ENCODE assay signal across 32 cellular contexts in genomic region chr4:87875187-87875586, GRCh38. TPM values are rescaled to one million over a fixed set of nuclear protein-coding genes. Genes with fewer than 3 reads are reported as not detected.
"Had no signal": no experiment of that assay in that cellular context is flagged by ENCODE, and none has a peak within 500 bp of the region (broad histone marks: within the 10 kb centered on the region; RNA-seq: fewer than 3 reads in every experiment).

No MANE protein-coding gene starts in this region.

- H3K4me1 ChIP-seq: Peyer's patch had no signal

- H3K36me3 ChIP-seq: brain microvascular endothelial cell, MG63, Peyer's patch had no signal

- H3K4me3 Mint-ChIP-seq: activated CD4-positive, alpha-beta T cell treated with anti-CD3 and anti-CD28 coated beads for 36 hours; activated CD4-positive, alpha-beta T cell treated with anti-CD3 and anti-CD28 coated beads, Interleukin-2, amount 10 ng/mL, durations not matched to agents 7 days and 5 days; activated CD8-positive, alpha-beta T cell treated with anti-CD3 and anti-CD28 coated beads, Interleukin-2, amount 10 ng/mL, durations not matched to agents 7 days and 5 days; activated naive CD4-positive, alpha-beta T cell treated with anti-CD3 and anti-CD28 coated beads, Interleukin-2, amount 10 ng/mL, durations not matched to agents 7 days and 5 days; activated naive CD8-positive, alpha-beta T cell; activated naive CD8-positive, alpha-beta T cell treated with anti-CD3 and anti-CD28 coated beads, Interleukin-2, amount 50 U/mL, for 24 hours; activated T-cell treated with anti-CD3 and anti-CD28 coated beads, Interleukin-2, amount 50 U/mL, for 24 hours; T-helper 2 cell treated with Interferon-gamma antibody and Interleukin-4, amounts not matched to agents 5 μg/mL and 100 μg/mL, for 36 hours; WTC11 had no signal

- DNase-seq: activated CD4-positive, alpha-beta T cell treated with anti-CD3 and anti-CD28 coated beads for 36 hours; activated CD4-positive, alpha-beta T cell treated with anti-CD3 and anti-CD28 coated beads, Interleukin-2, amount 10 ng/mL, durations not matched to agents 7 days and 5 days; activated CD4-positive, alpha-beta T cell treated with anti-CD3 and anti-CD28 coated beads, Interleukin-2, amount 50 U/mL, for 48 hours; activated CD8-positive, alpha-beta T cell treated with anti-CD3 and anti-CD28 coated beads, Interleukin-2, amount 10 ng/mL, durations not matched to agents 7 days and 5 days; activated gamma-delta T cell; activated naive CD4-positive, alpha-beta T cell treated with anti-CD3 and anti-CD28 coated beads, Interleukin-2, amount 10 ng/mL, durations not matched to agents 7 days and 5 days; activated naive CD8-positive, alpha-beta T cell treated with anti-CD3 and anti-CD28 coated beads, Interleukin-2, amount 50 U/mL, for 24 hours; activated T-cell treated with anti-CD3 and anti-CD28 coated beads, Interleukin-2, amount 50 U/mL, for 24 hours; anterior cingulate cortex; brain microvascular endothelial cell; central memory CD4-positive, alpha-beta T cell; Karpas-422; KBM-7; MG63; NCI-H1092 treated with DMSO at 0.1 percent for 48 hours; NCI-H1417; NCI-H146; NCI-H187; NCI-H2081; NCI-H345; NCI-H524 treated with DMSO at 0.1 percent for 48 hours; PC-3; Peyer's patch; Right ventricle myocardium superior had no signal

- H3K9me3 Mint-ChIP-seq: activated CD4-positive, alpha-beta T cell treated with anti-CD3 and anti-CD28 coated beads, Interleukin-2, amount 10 ng/mL, durations not matched to agents 7 days and 5 days; activated naive CD4-positive, alpha-beta T cell treated with anti-CD3 and anti-CD28 coated beads, Interleukin-2, amount 10 ng/mL, durations not matched to agents 7 days and 5 days; activated naive CD8-positive, alpha-beta T cell treated with anti-CD3 and anti-CD28 coated beads, Interleukin-2, amount 50 U/mL, for 24 hours; activated T-cell treated with anti-CD3 and anti-CD28 coated beads, Interleukin-2, amount 50 U/mL, for 24 hours; activated T-helper 2 cell treated with anti-CD3 and anti-CD28 coated beads, Interferon-gamma antibody, Interleukin-2, Interleukin-4, amounts not matched to agents 10 μg/mL and 5 μg/mL and 100 μg/mL, durations not matched to agents 14 hours and 24 hours and 36 hours; T-helper 2 cell treated with Interferon-gamma antibody and Interleukin-4, amounts not matched to agents 5 μg/mL and 100 μg/mL, for 36 hours had no signal

- ATAC-seq: activated CD4-positive, alpha-beta T cell treated with anti-CD3 and anti-CD28 coated beads for 36 hours; activated CD4-positive, CD25-positive, alpha-beta regulatory T cell treated with anti-CD3 and anti-CD28 coated beads, Interleukin-2, amount 50 U/mL, for 24 hours; activated CD8-positive, alpha-beta T cell treated with anti-CD3 and anti-CD28 coated beads, Interleukin-2, amount 10 ng/mL, durations not matched to agents 7 days and 5 days; activated naive CD8-positive, alpha-beta T cell treated with anti-CD3 and anti-CD28 coated beads, Interleukin-2, amount 50 U/mL, for 24 hours; PC-3; WTC11 had no signal

- H3K27ac ChIP-seq: brain microvascular endothelial cell, Peyer's patch had no signal

- H3K4me3 ChIP-seq: MG63, Peyer's patch had no signal

- H3K36me3 Mint-ChIP-seq: activated naive CD4-positive, alpha-beta T cell treated with anti-CD3 and anti-CD28 coated beads, Interleukin-2, amount 10 ng/mL, durations not matched to agents 7 days and 5 days; activated naive CD8-positive, alpha-beta T cell; WTC11 had no signal

- H3K27ac Mint-ChIP-seq: activated CD4-positive, alpha-beta T cell treated with anti-CD3 and anti-CD28 coated beads for 36 hours; activated CD4-positive, alpha-beta T cell treated with anti-CD3 and anti-CD28 coated beads, Interleukin-2, amount 10 ng/mL, durations not matched to agents 7 days and 5 days; activated CD8-positive, alpha-beta T cell treated with anti-CD3 and anti-CD28 coated beads, Interleukin-2, amount 10 ng/mL, durations not matched to agents 7 days and 5 days; activated naive CD4-positive, alpha-beta T cell treated with anti-CD3 and anti-CD28 coated beads, Interleukin-2, amount 10 ng/mL, durations not matched to agents 7 days and 5 days; activated naive CD8-positive, alpha-beta T cell; activated naive CD8-positive, alpha-beta T cell treated with anti-CD3 and anti-CD28 coated beads, Interleukin-2, amount 50 U/mL, for 24 hours; activated T-cell treated with anti-CD3 and anti-CD28 coated beads, Interleukin-2, amount 50 U/mL, for 24 hours; activated T-helper 2 cell treated with anti-CD3 and anti-CD28 coated beads, Interferon-gamma antibody, Interleukin-2, Interleukin-4, amounts not matched to agents 10 μg/mL and 5 μg/mL and 100 μg/mL, durations not matched to agents 14 hours and 24 hours and 36 hours; T-helper 2 cell treated with Interferon-gamma antibody and Interleukin-4, amounts not matched to agents 5 μg/mL and 100 μg/mL, for 36 hours; WTC11 had no signal

- H3K4me1 Mint-ChIP-seq: activated CD4-positive, alpha-beta T cell treated with anti-CD3 and anti-CD28 coated beads for 36 hours; activated CD4-positive, alpha-beta T cell treated with anti-CD3 and anti-CD28 coated beads, Interleukin-2, amount 10 ng/mL, durations not matched to agents 7 days and 5 days; activated naive CD4-positive, alpha-beta T cell treated with anti-CD3 and anti-CD28 coated beads, Interleukin-2, amount 10 ng/mL, durations not matched to agents 7 days and 5 days; activated naive CD8-positive, alpha-beta T cell treated with anti-CD3 and anti-CD28 coated beads, Interleukin-2, amount 50 U/mL, for 24 hours had no signal

- H3K27me3 ChIP-seq: brain microvascular endothelial cell, MG63, Peyer's patch had no signal

- H3K9me3 ChIP-seq: MG63, Peyer's patch had no signal

RNA-seq across cellular contexts. Expression of gene MEPE, which starts 42.4 kb away (rescaled TPM):
- total RNA-seq: activated CD4-positive, alpha-beta T cell treated with anti-CD3 and anti-CD28 coated beads for 36 hours; activated CD4-positive, alpha-beta T cell treated with anti-CD3 and anti-CD28 coated beads, Interleukin-2, amount 10 ng/mL, durations not matched to agents 7 days and 5 days; activated CD8-positive, alpha-beta T cell treated with anti-CD3 and anti-CD28 coated beads, Interleukin-2, amount 10 ng/mL, durations not matched to agents 7 days and 5 days; activated T-helper 2 cell treated with anti-CD3 and anti-CD28 coated beads, Interferon-gamma antibody, Interleukin-2, Interleukin-4, amounts not matched to agents 10 μg/mL and 5 μg/mL and 100 μg/mL, durations not matched to agents 14 hours and 24 hours and 36 hours; cerebellum; NCI-H460; PC-3; Peyer's patch; Right ventricle myocardium superior; T-helper 1 cell treated with Interleukin-12 subunit alpha and Interleukin-12 subunit beta and Interleukin-4 antibody, amounts not matched to agents 30 ng/mL and 1 ng/mL, for 36 hours; WTC11 had no signal
